Comparison of ENCODE assay signal across 30 cellular contexts in the genomic region with DNA sequence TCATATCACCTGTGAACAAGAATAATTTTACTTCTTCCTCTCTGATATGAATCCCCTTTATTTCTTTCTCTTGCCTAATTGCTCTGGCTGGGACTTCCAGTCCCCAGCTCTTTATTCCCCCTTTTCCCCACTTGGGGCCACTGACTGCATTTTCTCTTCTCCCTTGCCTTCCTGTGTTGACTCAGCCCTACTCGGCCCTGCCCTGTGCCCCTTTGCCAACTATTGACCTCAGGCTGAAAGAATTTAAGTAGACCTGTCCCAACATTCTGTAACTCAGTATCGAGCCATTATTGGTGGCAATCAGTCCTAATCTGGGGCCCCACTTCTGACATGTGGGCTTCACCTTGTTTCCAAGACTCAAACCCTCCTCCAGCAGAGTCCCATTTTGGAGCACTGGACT.
DNase-seq lines count a peak whose midpoint lies in the region; ATAC-seq, FAIRE-seq and TF ChIP-seq lines count a peak whose summit lies in the region.
"Had no signal": no experiment of that assay in that cellular context is flagged by ENCODE, and none has a peak within 500 bp of the region (broad histone marks: within the 10 kb centered on the region; RNA-seq: fewer than 3 reads in every experiment).

No MANE protein-coding gene starts in this region.

- H3K9me2 ChIP-seq in hepatocyte (replicated peaks; ENCODE audit: insufficient read depth) = no peaks in the 10 kb centered on the region
- H3K9me2 ChIP-seq: SK-N-SH had no signal

- no peak for TF ChIP-seq EP300 in Ishikawa (IDR thresholded peaks at IDR 0.05; ENCODE audit: borderline replicate concordance)

- ATAC-seq in body of pancreas (peak; percentile 81), left lobe of liver (peak; percentile 63), GM19467 (IDR thresholded peaks at IDR 0.05; ENCODE audit: unreplicated experiment) (no peak)
- ATAC-seq: activated CD8-positive, alpha-beta memory T cell treated with anti-CD3 and anti-CD28 coated beads, Interleukin-2, amount 10 ng/mL, durations not matched to agents 7 days and 5 days; activated naive CD4-positive, alpha-beta T cell treated with anti-CD3 and anti-CD28 coated beads, Interleukin-2, amount 50 U/mL, for 72 hours; CD8-positive, alpha-beta T cell; natural killer cell; sciatic nerve had no signal

- peak in 2 of 7 experiments; percentile 26 to 31 for TF ChIP-seq CTCF in body of pancreas (IDR thresholded peaks at IDR 0.05)
- TF ChIP-seq CTCF in hepatocyte (IDR thresholded peaks at IDR 0.05; ENCODE audit: poor library complexity) = no peak

- H3K79me2 ChIP-seq in hepatocyte = no peaks in the 10 kb centered on the region

- no peak for TF ChIP-seq POLR2A in body of pancreas (IDR thresholded peaks at IDR 0.05)

- no peak overlapping the region for H3K4me3 ChIP-seq in body of pancreas
- H3K4me3 ChIP-seq in hepatocyte = no peak overlapping the region
- H3K4me3 ChIP-seq: dorsolateral prefrontal cortex had no signal

- H3K4me2 ChIP-seq in hepatocyte = no peak overlapping the region
- H3K4me2 ChIP-seq: SK-N-SH had no signal

- no peak for TF ChIP-seq RAD21 in Ishikawa (IDR thresholded peaks at IDR 0.05; ENCODE audit: low read depth)

- H2AFZ ChIP-seq in hepatocyte = no peak overlapping the region

- H3K27ac ChIP-seq in body of pancreas (no peak overlapping the region), hepatocyte (no peak overlapping the region)
- H3K27ac ChIP-seq: dorsolateral prefrontal cortex, epithelial cell of prostate, VCaP had no signal

- H3K9me3 ChIP-seq in body of pancreas = no peaks in the 10 kb centered on the region
- H3K9me3 ChIP-seq in hepatocyte (ENCODE audit: low read depth) = no peaks in the 10 kb centered on the region
- H3K9me3 ChIP-seq: SK-N-SH had no signal

- peaks cover 5% of the 10 kb centered on the region for H3K4me1 ChIP-seq in body of pancreas
- H3K4me1 ChIP-seq in hepatocyte (ENCODE audit: insufficient read depth) = no peaks in the 10 kb centered on the region

- no peaks in the 10 kb centered on the region for H3K27me3 ChIP-seq in body of pancreas
- H3K27me3 ChIP-seq in hepatocyte = peaks cover 35% of the 10 kb centered on the region

- intact Hi-C loops in body of pancreas (cut with DNase I) = no loop called here

- no peak for FAIRE-seq in urothelium cell line (lab: Jason Lieb, UNC)
- FAIRE-seq: frontal cortex, GM12892, GM19239, HTR-8/SVneo, islet of Langerhans, RCC 7860 had no signal

- H3K36me3 ChIP-seq in body of pancreas (replicated peaks in 1 of 2; ENCODE audit: insufficient read depth in 1 of 2, low read depth in 2 of 2) = no peaks in the 10 kb centered on the region
- no peaks in the 10 kb centered on the region for H3K36me3 ChIP-seq in hepatocyte (replicated peaks; ENCODE audit: insufficient read depth, low read depth)

- 17 to 23% methylated on average over 2 of the region's 2 CpGs for WGBS in body of pancreas, 2 donors
- WGBS in hepatocyte (ENCODE audit: low lambda C conversion rate, missing lambda C conversion rate) = 76% methylated on average over 2 of the region's 2 CpGs

- H4K20me1 ChIP-seq in hepatocyte (ENCODE audit: insufficient read depth, poor library complexity, severe bottlenecking) = no peaks in the 10 kb centered on the region

- DNase-seq in body of pancreas (peak; percentile 35 to 76 (median 47)), left lobe of liver (ENCODE audit: low spot score) (no peak), urothelium cell line (ENCODE audit: low spot score) (peak; percentile 58), hepatocyte (ENCODE audit: low spot score) (no peak)
- DNase-seq in activated effector memory CD4-positive, alpha-beta T cell treated with Interleukin-2 at 50 U/mL for 16 hours = no peak
- DNase-seq: activated CD4-positive, alpha-beta T cell treated with anti-CD3 and anti-CD28 coated beads, Interleukin-2, amount 10 ng/mL, durations not matched to agents 7 days and 5 days; activated CD8-positive, alpha-beta memory T cell treated with anti-CD3 and anti-CD28 coated beads, Interleukin-2, amount 10 ng/mL, durations not matched to agents 7 days and 5 days; AML-193; aorta; dorsolateral prefrontal cortex; Karpas-422; natural killer cell; NCI-H1092 treated with DMSO at 0.1 percent for 48 hours; NCI-H2081 treated with DMSO at 0.1 percent for 48 hours; NCI-H510A; NK-92 treated with Interleukin-12 subunit alpha and Interleukin-12 subunit beta, amount 100 ng/mL, for 24 hours; SK-N-SH had no signal

TF ChIP-seq in Ishikawa, 13 proteins besides CTCF, POLR2A, EP300 and RAD21:
- TF ChIP-seq NFIC (IDR thresholded peaks at IDR 0.05) (0 out of 2 replicates have a peak, but pooled peaks have one; percentile 42), TEAD4 (IDR thresholded peaks at IDR 0.05) (no peak), TCF12 (IDR thresholded peaks at IDR 0.05; ENCODE audit: low read depth) (no peak), CREB1 (IDR thresholded peaks at IDR 0.05; ENCODE audit: low read depth) (no peak), CEBPB (IDR thresholded peaks at IDR 0.05) (no peak)
- TF ChIP-seq, protein P1, sequence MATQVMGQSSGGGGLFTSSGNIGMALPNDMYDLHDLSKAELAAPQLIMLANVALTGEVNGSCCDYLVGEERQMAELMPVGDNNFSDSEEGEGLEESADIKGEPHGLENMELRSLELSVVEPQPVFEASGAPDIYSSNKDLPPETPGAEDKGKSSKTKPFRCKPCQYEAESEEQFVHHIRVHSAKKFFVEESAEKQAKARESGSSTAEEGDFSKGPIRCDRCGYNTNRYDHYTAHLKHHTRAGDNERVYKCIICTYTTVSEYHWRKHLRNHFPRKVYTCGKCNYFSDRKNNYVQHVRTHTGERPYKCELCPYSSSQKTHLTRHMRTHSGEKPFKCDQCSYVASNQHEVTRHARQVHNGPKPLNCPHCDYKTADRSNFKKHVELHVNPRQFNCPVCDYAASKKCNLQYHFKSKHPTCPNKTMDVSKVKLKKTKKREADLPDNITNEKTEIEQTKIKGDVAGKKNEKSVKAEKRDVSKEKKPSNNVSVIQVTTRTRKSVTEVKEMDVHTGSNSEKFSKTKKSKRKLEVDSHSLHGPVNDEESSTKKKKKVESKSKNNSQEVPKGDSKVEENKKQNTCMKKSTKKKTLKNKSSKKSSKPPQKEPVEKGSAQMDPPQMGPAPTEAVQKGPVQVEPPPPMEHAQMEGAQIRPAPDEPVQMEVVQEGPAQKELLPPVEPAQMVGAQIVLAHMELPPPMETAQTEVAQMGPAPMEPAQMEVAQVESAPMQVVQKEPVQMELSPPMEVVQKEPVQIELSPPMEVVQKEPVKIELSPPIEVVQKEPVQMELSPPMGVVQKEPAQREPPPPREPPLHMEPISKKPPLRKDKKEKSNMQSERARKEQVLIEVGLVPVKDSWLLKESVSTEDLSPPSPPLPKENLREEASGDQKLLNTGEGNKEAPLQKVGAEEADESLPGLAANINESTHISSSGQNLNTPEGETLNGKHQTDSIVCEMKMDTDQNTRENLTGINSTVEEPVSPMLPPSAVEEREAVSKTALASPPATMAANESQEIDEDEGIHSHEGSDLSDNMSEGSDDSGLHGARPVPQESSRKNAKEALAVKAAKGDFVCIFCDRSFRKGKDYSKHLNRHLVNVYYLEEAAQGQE (IDR thresholded peaks at IDR 0.05; ENCODE audit: low read depth) = no peak
- TF ChIP-seq, protein P2, sequence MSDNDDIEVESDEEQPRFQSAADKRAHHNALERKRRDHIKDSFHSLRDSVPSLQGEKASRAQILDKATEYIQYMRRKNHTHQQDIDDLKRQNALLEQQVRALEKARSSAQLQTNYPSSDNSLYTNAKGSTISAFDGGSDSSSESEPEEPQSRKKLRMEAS (IDR thresholded peaks at IDR 0.05) = no peak

Comparison
In these comparisons a context has a peak if more than half of its experiments do, and no peak if none do; other contexts are left out.
1. DNase-seq: peak in body of pancreas (4 of 4) and urothelium cell line (single experiment); none in left lobe of liver (single experiment), activated effector memory CD4-positive, alpha-beta T cell treated with Interleukin-2 at 50 U/mL for 16 hours (single experiment) and hepatocyte (single experiment).